In the genomic region with DNA sequence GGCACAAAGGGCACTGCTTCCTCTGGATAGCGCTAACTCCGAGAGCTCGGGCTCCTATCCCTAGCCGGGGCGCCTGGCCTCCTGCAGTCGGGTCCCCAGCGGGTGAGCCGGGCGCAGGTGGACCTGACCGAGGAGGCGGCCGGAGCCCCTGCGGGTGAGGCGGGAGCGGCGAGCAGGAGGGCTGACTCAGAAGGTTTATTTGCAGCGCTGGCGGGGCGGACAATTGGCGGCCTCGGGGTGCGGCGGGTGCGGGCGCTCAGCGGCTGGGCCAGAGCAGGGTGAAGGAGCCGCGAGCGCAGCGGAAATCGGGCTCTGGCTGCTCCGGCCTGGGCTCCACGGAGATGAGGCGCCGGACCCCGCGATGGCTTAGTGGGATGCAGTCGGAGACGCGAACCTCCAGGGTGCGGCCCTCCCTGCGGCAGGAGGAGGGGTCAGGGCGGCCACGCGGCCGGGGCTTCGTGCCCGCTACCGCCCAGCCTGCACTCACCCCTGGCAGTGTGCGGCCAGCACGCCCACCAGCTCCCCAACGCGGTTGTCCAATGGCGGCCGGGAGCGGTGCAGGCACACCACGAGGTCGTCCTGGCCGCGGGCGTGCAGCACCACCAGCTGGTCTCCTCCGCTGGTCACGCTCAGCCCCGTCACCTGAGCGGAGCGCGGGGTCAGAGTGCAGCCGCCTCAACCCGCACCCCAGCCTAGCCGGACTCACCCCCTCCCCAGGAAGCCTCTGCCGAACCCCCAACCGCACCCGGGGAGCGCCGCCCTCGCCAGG, we compare ENCODE assay signal across 9 cellular contexts. TPM values are rescaled to one million over a fixed set of nuclear protein-coding genes. Genes with fewer than 3 reads are reported as not detected.
DNase-seq lines count a peak whose midpoint lies in the region; ATAC-seq and TF ChIP-seq lines count a peak whose summit lies in the region.
"Had no signal": no experiment of that assay in that cellular context is flagged by ENCODE, and none has a peak within 500 bp of the region (broad histone marks: within the 10 kb centered on the region; RNA-seq: fewer than 3 reads in every experiment).

No MANE protein-coding gene starts in this region.

- H3K4me3 ChIP-seq in mammary epithelial cell (replicated peaks in 1 of 3; ENCODE audit: insufficient read depth in 1 of 3, low read depth in 2 of 3, low read length in 3 of 3) = peak overlapping the region in 2 of 3 experiments; percentile 36 to 40

- H3K9me3 ChIP-seq in mammary epithelial cell (replicated peaks; ENCODE audit: insufficient read depth, low read length) = no peaks in the 10 kb centered on the region

- H3K79me2 ChIP-seq in mammary epithelial cell (ENCODE audit: insufficient read depth, low read length) = no peaks in the 10 kb centered on the region

- dilution Hi-C loops in mammary epithelial cell (cut with HindIII; ENCODE audit: low sequenced_read_pairs) = no loop called here

- no TSS peak for BruUV-seq in mammary epithelial cell (replicated peaks; lab: Mats Ljungman, UMichigan)

- intact Hi-C loops in mammary epithelial cell (cut with micrococcal nuclease) = no loop called here

- no peak overlapping the region for H3K9ac ChIP-seq in mammary epithelial cell (ENCODE audit: insufficient read depth, low read length)

- no peak for ATAC-seq in stimulated activated naive CD8-positive, alpha-beta T cell treated with anti-CD3 and anti-CD28 coated beads, Interleukin-15, Interleukin-2, amounts not matched to agents 100 U/mL and 50 U/mL, for 24 hours
- ATAC-seq in GM21447 (IDR thresholded peaks at IDR 0.05; ENCODE audit: unreplicated experiment) (no peak), GM21825 (IDR thresholded peaks at IDR 0.05; ENCODE audit: unreplicated experiment) (no peak)

- TF ChIP-seq CTCF in mammary epithelial cell (conservative IDR thresholded peaks at IDR 0.05 in 1 of 2, IDR thresholded peaks at IDR 0.05 in 1 of 2; ENCODE audit: extremely low read depth in 1 of 2, insufficient read depth in 1 of 2, low read depth in 1 of 2, low read length in 2 of 2) = no peak

- H4K20me1 ChIP-seq in mammary epithelial cell (ENCODE audit: insufficient read depth, low read length) = no peaks in the 10 kb centered on the region

- H3K36me3 ChIP-seq in mammary epithelial cell (ENCODE audit: insufficient read depth, low read length) = no peaks in the 10 kb centered on the region

- peak overlapping the region; percentile 84 for H2AFZ ChIP-seq in mammary epithelial cell (ENCODE audit: low read depth, low read length)

- CTCF ChIA-PET in mammary epithelial cell (lab: Charles Lee; ENCODE audit: low non-redundant PET) = interaction anchor here (0.6 kb wide), 1 partner anchor 13 kb away, joined by 4 read pairs; no protein-coding TSS in a partner anchor

- H3K27me3 ChIP-seq in mammary epithelial cell (ENCODE audit: insufficient read depth, low read length) = peaks cover 2% of the 10 kb centered on the region

- DNase-seq in NCI-H1417 (lab: John Stamatoyannopoulos, UW) (peak in 2 of 3 experiments; percentile 79 to 85), NCI-H1417 treated with DMSO at 0.1 percent for 48 hours (lab: John Stamatoyannopoulos, UW) (no peak), mammary epithelial cell (peak; percentile 28), islet precursor cell (peak; percentile 72), NCI-H226 (no peak)
- peak; percentile 13 for DNase-seq in stimulated activated naive CD8-positive, alpha-beta T cell treated with anti-CD3 and anti-CD28 coated beads, Interleukin-15, Interleukin-2, amounts not matched to agents 100 U/mL and 50 U/mL, for 24 hours

- H3K4me2 ChIP-seq in mammary epithelial cell (ENCODE audit: insufficient read depth, low read depth, low read length) = peak overlapping the region; percentile 89

- no peak overlapping the region for H3K27ac ChIP-seq in mammary epithelial cell (ENCODE audit: insufficient read depth, low read depth, low read length)
- H3K27ac ChIP-seq: VCaP had no signal

- in situ Hi-C loops in mammary epithelial cell (cut with MboI; ENCODE audit: low sequenced_read_pairs in 2 of 2) = no loop called here

- peaks cover 14% of the 10 kb centered on the region for H3K4me1 ChIP-seq in mammary epithelial cell (ENCODE audit: insufficient read depth, low read length)

- 6% methylated on average over 5 of the region's 76 CpGs for WGBS in mammary epithelial cell (ENCODE audit: low coverage, missing lambda C conversion rate)

RNA-seq across cellular contexts. Expression of a gene that starts 16.1 kb away (rescaled TPM):
- under 1 TPM in 1 of 2 donors, not detected in 1; 0.17 TPM for total RNA-seq in mammary epithelial cell
- polyA plus RNA-seq in mammary epithelial cell = 0.02 TPM
- polyA minus RNA-seq in mammary epithelial cell = not detected

RNA-seq across cellular contexts. Expression of a gene that starts 37.3 kb away (rescaled TPM):
- 10 to 100 TPM; 73.2 to 75.6 TPM for total RNA-seq in mammary epithelial cell
- polyA plus RNA-seq in mammary epithelial cell = 66.2 TPM
- polyA minus RNA-seq in mammary epithelial cell = 107 TPM

Comparison
In these comparisons a context has a peak if more than half of its experiments do, and no peak if none do; other contexts are left out.
1. DNase-seq: peak in NCI-H1417 (2 of 3), mammary epithelial cell (single experiment), islet precursor cell (single experiment) and stimulated activated naive CD8-positive, alpha-beta T cell treated with anti-CD3 and anti-CD28 coated beads, Interleukin-15, Interleukin-2, amounts not matched to agents 100 U/mL and 50 U/mL, for 24 hours (single experiment); none in NCI-H1417 treated with DMSO at 0.1 percent for 48 hours (single experiment) and NCI-H226 (single experiment).